16 cellular contexts compared by ENCODE assay signal in the genomic region with DNA sequence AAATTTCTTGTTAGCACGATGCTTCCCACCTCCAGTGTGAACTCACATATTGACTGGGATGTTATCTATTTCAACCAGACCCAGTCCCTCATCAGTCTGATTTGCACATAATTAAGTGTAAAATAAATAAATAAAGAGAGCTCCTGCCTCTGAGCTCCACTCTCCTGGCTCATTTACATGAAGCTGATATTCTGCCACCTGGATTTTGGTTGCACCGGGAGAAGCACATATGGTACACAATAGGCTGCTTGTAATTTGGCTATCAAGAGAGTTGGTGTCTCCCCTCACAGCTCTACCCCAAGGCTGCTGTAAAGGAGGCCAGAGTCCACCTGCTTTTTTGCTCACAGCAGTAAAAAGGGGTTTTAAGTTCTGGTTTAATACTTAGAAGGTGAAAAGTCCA.
"Had no signal": no experiment of that assay in that cellular context is flagged by ENCODE, and none has a peak within 500 bp of the region (broad histone marks: within the 10 kb centered on the region; RNA-seq: fewer than 3 reads in every experiment).

No MANE protein-coding gene starts in this region.

- H3K27me3 ChIP-seq: neutrophil, stomach, testis, upper lobe of left lung had no signal

- H3K36me3 ChIP-seq: neutrophil, stomach, upper lobe of left lung had no signal

- H3K4me3 ChIP-seq: stomach, testis, upper lobe of left lung had no signal

- H3K27ac ChIP-seq: epithelial cell of prostate, neutrophil, parathyroid adenoma, stomach, testis, upper lobe of left lung had no signal

- DNase-seq: activated naive CD4-positive, alpha-beta T cell treated with anti-CD3 and anti-CD28 coated beads for 36 hours; activated naive CD8-positive, alpha-beta T cell treated with anti-CD3 and anti-CD28 coated beads, Interleukin-2, amount 50 U/mL, for 24 hours; aorta; foreskin melanocyte; head of caudate nucleus; kidney glomerular epithelial cell; mesenchymal stem cell; naive thymus-derived CD8-positive, alpha-beta T cell; stimulated activated CD4-positive, alpha-beta T cell treated with anti-CD3 and anti-CD28 coated beads, Interleukin-1b, Interleukin-23, amount 100 ng/mL, for 48 hours; stomach; testis; upper lobe of left lung had no signal

- H3K9me3 ChIP-seq: neutrophil, stomach, testis, upper lobe of left lung had no signal

- H3K4me1 ChIP-seq: parathyroid adenoma, testis had no signal

- ATAC-seq: activated CD4-positive, CD25-positive, alpha-beta regulatory T cell treated with anti-CD3 and anti-CD28 coated beads, Interleukin-2, amount 50 U/mL, for 24 hours; activated naive CD8-positive, alpha-beta T cell treated with anti-CD3 and anti-CD28 coated beads, Interleukin-2, amount 50 U/mL, for 24 hours; naive thymus-derived CD8-positive, alpha-beta T cell had no signal
